Comparison of ENCODE assay signal across 9 cellular contexts in genomic region chr16:11781773-11782172, GRCh38. TPM values are rescaled to one million over a fixed set of nuclear protein-coding genes. Genes with fewer than 3 reads are reported as not detected.
A peak's percentile ranks its signal among the peaks of the same experiment; 100 is the strongest.
DNase-seq lines count a peak whose midpoint lies in the region; ATAC-seq and TF ChIP-seq lines count a peak whose summit lies in the region.
"Had no signal": no experiment of that assay in that cellular context is flagged by ENCODE, and none has a peak within 500 bp of the region (broad histone marks: within the 10 kb centered on the region; RNA-seq: fewer than 3 reads in every experiment).

No MANE protein-coding gene starts in this region.

- peak overlapping the region; percentile 73 to 83 (median 79) for H3K27ac ChIP-seq in gastrocnemius medialis

- no peaks in the 10 kb centered on the region for H3K9me3 ChIP-seq in gastrocnemius medialis

- DNase-seq in activated CD4-positive, alpha-beta T cell treated with anti-CD3 and anti-CD28 coated beads for 36 hours = no peak
- DNase-seq in activated CD4-positive, alpha-beta T cell treated with anti-CD3 and anti-CD28 coated beads for 48 hours = no peak
- DNase-seq in SK-N-DZ (ENCODE audit: low spot score) = peak; percentile 53
- peak; percentile 25 for DNase-seq in glutamatergic neuron
- DNase-seq in gastrocnemius medialis = no peak
- no peak for DNase-seq in OCI-M2 (lab: John Stamatoyannopoulos, UW; ENCODE audit: unreplicated experiment)
- DNase-seq: DND-41 had no signal

- peaks cover 22% of the 10 kb centered on the region for H3K36me3 Mint-ChIP-seq in activated CD4-positive, alpha-beta T cell treated with anti-CD3 and anti-CD28 coated beads for 36 hours (ENCODE audit: low read depth)
- no peaks in the 10 kb centered on the region for H3K36me3 Mint-ChIP-seq in glutamatergic neuron (ENCODE audit: unreplicated experiment)

- peak overlapping the region; percentile 97 for H3K27ac Mint-ChIP-seq in activated CD4-positive, alpha-beta T cell treated with anti-CD3 and anti-CD28 coated beads for 36 hours
- H3K27ac Mint-ChIP-seq in glutamatergic neuron (ENCODE audit: unreplicated experiment) = peak overlapping the region; percentile 96

- H3K9me3 Mint-ChIP-seq in activated CD4-positive, alpha-beta T cell treated with anti-CD3 and anti-CD28 coated beads for 36 hours (ENCODE audit: low read depth) = no peaks in the 10 kb centered on the region
- peaks cover 6% of the 10 kb centered on the region for H3K9me3 Mint-ChIP-seq in glutamatergic neuron (ENCODE audit: unreplicated experiment)

- POLR2A ChIA-PET in activated CD4-positive, alpha-beta T cell treated with anti-CD3 and anti-CD28 coated beads for 36 hours (lab: Charles Lee) = interaction anchor here (1.3 to 2.2 kb wide), 2 partner anchors 12 to 15 kb away, joined by 3 to 9 read pairs; partner anchors contain the start of gene ZC3H7A

- peaks cover 58% of the 10 kb centered on the region for H3K4me1 Mint-ChIP-seq in activated CD4-positive, alpha-beta T cell treated with anti-CD3 and anti-CD28 coated beads for 36 hours
- peaks cover 33% of the 10 kb centered on the region for H3K4me1 Mint-ChIP-seq in glutamatergic neuron (ENCODE audit: low read depth, unreplicated experiment)

- intact Hi-C loops in activated CD4-positive, alpha-beta T cell treated with anti-CD3 and anti-CD28 coated beads for 36 hours (cut with DNase I, micrococcal nuclease) = loop anchor here (5.0 kb wide), 4 partner anchors 131 to 756 kb away; partner anchors contain the start of genes LITAF (in 1 of the 2) and SOCS1 (in 1 of the 2)
- intact Hi-C loops in gastrocnemius medialis (cut with DNase I; ENCODE audit: low total_unique reads) = no loop called here

- in situ Hi-C loops in gastrocnemius medialis (cut with MboI; ENCODE audit: low sequenced_read_pairs in 4 of 4) = loop anchor here in 1 of 4 donors (25.0 kb wide), 1 partner anchor 131 kb away; the partner anchor contains the start of gene GSPT1

- no peak for TF ChIP-seq POLR2A in gastrocnemius medialis (IDR thresholded peaks at IDR 0.05)

- no peak for TF ChIP-seq CTCF in glutamatergic neuron (IDR thresholded peaks at IDR 0.05; ENCODE audit: partially characterized antibody, unreplicated experiment)
- no peak for TF ChIP-seq CTCF in gastrocnemius medialis (IDR thresholded peaks at IDR 0.05 in 4 of 5, conservative IDR thresholded peaks at IDR 0.05 in 1 of 5)

- peaks cover 0 to 33% of the 10 kb centered on the region in 2 donors for H3K36me3 ChIP-seq in gastrocnemius medialis

- no peaks in the 10 kb centered on the region for H3K27me3 ChIP-seq in gastrocnemius medialis

- peaks cover 30 to 33% of the 10 kb centered on the region in 2 donors for H3K4me1 ChIP-seq in gastrocnemius medialis

- H3K4me3 Mint-ChIP-seq in activated CD4-positive, alpha-beta T cell treated with anti-CD3 and anti-CD28 coated beads for 36 hours = peak overlapping the region; percentile 60
- H3K4me3 Mint-ChIP-seq in glutamatergic neuron (ENCODE audit: unreplicated experiment) = peak overlapping the region; percentile 74

- CTCF ChIA-PET in activated CD4-positive, alpha-beta T cell treated with anti-CD3 and anti-CD28 coated beads for 36 hours (lab: Charles Lee) = interaction anchor here (0.7 to 4.5 kb wide), 5 partner anchors 10 to 16 kb away, joined by 3 to 28 read pairs (median 4); partner anchors contain the start of gene ZC3H7A

- H3K4me3 ChIP-seq in gastrocnemius medialis = no peak overlapping the region

- no peak for ATAC-seq in activated CD4-positive, alpha-beta T cell treated with anti-CD3 and anti-CD28 coated beads for 36 hours
- ATAC-seq in gastrocnemius medialis = no peak
- no peak for ATAC-seq in GM18870 (IDR thresholded peaks at IDR 0.05; ENCODE audit: unreplicated experiment)
- ATAC-seq in HG03354 (IDR thresholded peaks at IDR 0.05; ENCODE audit: poor library complexity, severe bottlenecking, unreplicated experiment) = no peak

- no peaks in the 10 kb centered on the region for H3K27me3 Mint-ChIP-seq in activated CD4-positive, alpha-beta T cell treated with anti-CD3 and anti-CD28 coated beads for 36 hours
- peaks cover 4% of the 10 kb centered on the region for H3K27me3 Mint-ChIP-seq in glutamatergic neuron (ENCODE audit: unreplicated experiment)

RNA-seq across cellular contexts. Expression of gene ZC3H7A, which starts 15.3 kb away (rescaled TPM):
- total RNA-seq in activated CD4-positive, alpha-beta T cell treated with anti-CD3 and anti-CD28 coated beads for 36 hours = 10 to 100 TPM; 74.1 to 95.1 TPM
- polyA plus RNA-seq in SK-N-DZ (2014; cell fraction: cytosol; rRNA removed) = 46.3 and 47.8 TPM in 2 replicates
- polyA plus RNA-seq in SK-N-DZ (2014; cell fraction: nucleus; rRNA removed) = 112 and 113 TPM in 2 replicates
- total RNA-seq in glutamatergic neuron (ENCODE audit: unreplicated experiment) (87.7 TPM), gastrocnemius medialis (10 to 100 TPM; 33.9 to 41.7 (median 37.9) TPM)

RNA-seq across cellular contexts. Expression of gene TXNDC11, which starts 39.1 kb away (rescaled TPM):
- 10 to 100 TPM; 27.3 to 28.3 TPM for total RNA-seq in activated CD4-positive, alpha-beta T cell treated with anti-CD3 and anti-CD28 coated beads for 36 hours
- polyA plus RNA-seq in SK-N-DZ (2014; cell fraction: cytosol; rRNA removed) = 14.1 and 17.7 TPM in 2 replicates
- polyA plus RNA-seq in SK-N-DZ (2014; cell fraction: nucleus; rRNA removed) = 12.7 and 12.9 TPM in 2 replicates
- total RNA-seq in glutamatergic neuron (ENCODE audit: unreplicated experiment) = 18.4 TPM
- 10 to 100 TPM; 35.2 to 64.5 (median 51.2) TPM for total RNA-seq in gastrocnemius medialis

Comparison
In these comparisons a context has a peak if more than half of its experiments do, and no peak if none do; other contexts are left out.
1. DNase-seq: peak in SK-N-DZ (single experiment) and glutamatergic neuron (single experiment); none in activated CD4-positive, alpha-beta T cell treated with anti-CD3 and anti-CD28 coated beads for 36 hours (single experiment), activated CD4-positive, alpha-beta T cell treated with anti-CD3 and anti-CD28 coated beads for 48 hours (single experiment), gastrocnemius medialis (0 of 2) and OCI-M2 (single experiment).